ENCODE assay signal across 19 cellular contexts in genomic region chr6:33923857-33924514, GRCh38.
DNase-seq lines count a peak whose midpoint lies in the region; ATAC-seq, FAIRE-seq and TF ChIP-seq lines count a peak whose summit lies in the region.
"Had no signal": no experiment of that assay in that cellular context is flagged by ENCODE, and none has a peak within 500 bp of the region (broad histone marks: within the 10 kb centered on the region; RNA-seq: fewer than 3 reads in every experiment).

No MANE protein-coding gene starts in this region.

- no peaks in the 10 kb centered on the region for H3K27me3 ChIP-seq in ovary
- H3K27me3 ChIP-seq: ascending aorta, hepatocyte, upper lobe of right lung had no signal

- ATAC-seq in Right ventricle myocardium inferior (no peak), Right ventricle myocardium superior (ENCODE audit: poor library complexity) (no peak)
- ATAC-seq: left ventricle myocardium superior had no signal

- no peak overlapping the region for H3K27ac ChIP-seq in ovary
- H3K27ac ChIP-seq: ascending aorta, dorsolateral prefrontal cortex, hepatocyte, prostate gland, upper lobe of right lung had no signal

- intact Hi-C loops in Right ventricle myocardium inferior (cut with DNase I) = no loop called here
- intact Hi-C loops in Right ventricle myocardium superior (cut with DNase I) = no loop called here
- intact Hi-C loops in ovary (cut with DNase I) = no loop called here

- no peak for TF ChIP-seq EP300 in ovary (IDR thresholded peaks at IDR 0.05)

- H3K4me1 ChIP-seq in ovary (ENCODE audit: insufficient read depth) = peaks cover 16% of the 10 kb centered on the region
- H3K4me1 ChIP-seq: ascending aorta, prostate gland, upper lobe of right lung had no signal

- 52 to 60% (median 60%) methylated on average over 9 to 10 of the region's 10 CpGs for WGBS in ovary, 3 donors

- TF ChIP-seq CTCF in ovary (IDR thresholded peaks at IDR 0.05) = no peak

- no peak overlapping the region for H3K4me3 ChIP-seq in ovary
- H3K4me3 ChIP-seq: ascending aorta, dorsolateral prefrontal cortex, hepatocyte, prostate gland, upper lobe of right lung had no signal

- no peaks in the 10 kb centered on the region for H3K36me3 ChIP-seq in ovary
- H3K36me3 ChIP-seq: ascending aorta, prostate gland, upper lobe of right lung had no signal

- no peak for FAIRE-seq in GM12891 (lab: Jason Lieb, UNC)

- no peaks in the 10 kb centered on the region for H3K9me3 ChIP-seq in ovary
- H3K9me3 ChIP-seq: ascending aorta, prostate gland, upper lobe of right lung had no signal

- DNase-seq in Right ventricle myocardium inferior (ENCODE audit: missing footprints) (peak; percentile 57), Right ventricle myocardium superior (no peak), GM12891 (ENCODE audit: insufficient read length, low spot score) (no peak), RPMI8226 (peak; percentile 82), ovary (peak in 4 of 5 donors; percentile 17 to 59 (median 39)), GM19240 (ENCODE audit: insufficient read length, low spot score) (no peak), NCI-H82 (lab: John Stamatoyannopoulos, UW) (no peak)
- no peak for DNase-seq in activated CD4-positive, alpha-beta T cell treated with anti-CD3 and anti-CD28 coated beads, Interleukin-2, amount 50 U/mL, for 1 hour
- DNase-seq: activated CD4-positive, alpha-beta T cell treated with anti-CD3 and anti-CD28 coated beads for 48 hours; dorsolateral prefrontal cortex; KG1; left ventricle myocardium superior; midbrain; NCI-H187 treated with DMSO at 0.1 percent for 48 hours; NCI-H446 treated with DMSO at 0.1 percent for 48 hours; upper lobe of right lung had no signal

- no peak for TF ChIP-seq POLR2A in GM12891 (IDR thresholded peaks at IDR 0.05; ENCODE audit: low read depth, low read length)
- TF ChIP-seq POLR2A in ovary (IDR thresholded peaks at IDR 0.05) = no peak

TF ChIP-seq in GM12891, 5 proteins besides CTCF, POLR2A, EP300 and RAD21:
- TF ChIP-seq PAX5 (IDR thresholded peaks at IDR 0.05; ENCODE audit: insufficient read depth, low read length, severe bottlenecking) = no peak
- peak; percentile 4; the same call in 1 of the 2 replicates for TF ChIP-seq SPI1 (IDR thresholded peaks at IDR 0.05; ENCODE audit: low read depth, low read length)
- TF ChIP-seq POU2F2 (IDR thresholded peaks at IDR 0.05; ENCODE audit: low read depth, low read length) = no peak

Comparison
In these comparisons a context has a peak if more than half of its experiments do, and no peak if none do; other contexts are left out.
1. DNase-seq: peak in Right ventricle myocardium inferior (single experiment), RPMI8226 (single experiment) and ovary (4 of 5); none in Right ventricle myocardium superior (single experiment), GM12891 (single experiment), activated CD4-positive, alpha-beta T cell treated with anti-CD3 and anti-CD28 coated beads, Interleukin-2, amount 50 U/mL, for 1 hour (single experiment), GM19240 (single experiment) and NCI-H82 (single experiment).